In genomic region chr3:21290557-21290956, GRCh38 we compare ENCODE assay signal across 11 cellular contexts.
DNase-seq lines count a peak whose midpoint lies in the region; ATAC-seq, FAIRE-seq and TF ChIP-seq lines count a peak whose summit lies in the region.
"Had no signal": no experiment of that assay in that cellular context is flagged by ENCODE, and none has a peak within 500 bp of the region (broad histone marks: within the 10 kb centered on the region; RNA-seq: fewer than 3 reads in every experiment).

No MANE protein-coding gene starts in this region.

- peaks cover 3% of the 10 kb centered on the region; the same call in 1 of the 2 replicates for H3K9me2 ChIP-seq in GM23338 (ENCODE audit: insufficient read depth)

- ATAC-seq in GM23338 (no peak), HG02884 (IDR thresholded peaks at IDR 0.05; ENCODE audit: unreplicated experiment) (no peak)

- DNase-seq in AG10803 (ENCODE audit: low read depth), result no peak
- DNase-seq in GM23338 (ENCODE audit: low spot score), result peak; percentile 4
- no peak for DNase-seq in kidney epithelial cell (ENCODE audit: low read depth)
- DNase-seq in UCSD-AML1 (lab: John Stamatoyannopoulos, UW; ENCODE audit: unreplicated experiment), result no peak
- no peak for DNase-seq in stimulated activated CD4-positive, alpha-beta T cell treated with anti-CD3 and anti-CD28 coated beads, Interleukin-2, amount 100 ng/mL, for 48 hours
- DNase-seq in urothelium cell line (ENCODE audit: low spot score), result no peak
- DNase-seq: KG1, NCI-H524 treated with DMSO at 0.1 percent for 48 hours had no signal

- H3K36me3 ChIP-seq in GM23338 (ENCODE audit: insufficient read depth) (no peaks in the 10 kb centered on the region), kidney epithelial cell (ENCODE audit: control insufficient read depth, insufficient read depth, low read length) (no peaks in the 10 kb centered on the region)

- H3K27ac ChIP-seq in GM23338 (ENCODE audit: low read depth), result no peak overlapping the region
- no peak overlapping the region for H3K27ac ChIP-seq in VCaP

- H3K4me2 ChIP-seq in GM23338, result no peak overlapping the region

- H3K79me2 ChIP-seq in GM23338 (replicated peaks; ENCODE audit: insufficient read depth), result no peaks in the 10 kb centered on the region

- no peak overlapping the region for H3K4me3 Mint-ChIP-seq in GM23338

- peaks cover 22% of the 10 kb centered on the region for H3K9me3 Mint-ChIP-seq in GM23338

- no peak for FAIRE-seq in urothelium cell line (lab: Jason Lieb, UNC)
- FAIRE-seq: TTC549 had no signal

- no peaks in the 10 kb centered on the region for H3K4me1 Mint-ChIP-seq in GM23338

- no peak overlapping the region for H3K27ac Mint-ChIP-seq in GM23338

- peak; percentile 44 for TF ChIP-seq CTCF in AG10803 (conservative IDR thresholded peaks at IDR 0.05; ENCODE audit: low read length)
- peak; percentile 57 to 67 for TF ChIP-seq CTCF in GM23338 (conservative IDR thresholded peaks at IDR 0.05; ENCODE audit: low read depth in 2 of 2)
- TF ChIP-seq CTCF in VCaP (conservative IDR thresholded peaks at IDR 0.05), result peak; percentile 85
- peak; percentile 51 for TF ChIP-seq CTCF in kidney epithelial cell (IDR thresholded peaks at IDR 0.05; ENCODE audit: insufficient read depth, low read length, poor library complexity, severe bottlenecking)

- H3K4me3 ChIP-seq in AG10803 (ENCODE audit: low read length) (no peak overlapping the region), GM23338 (no peak overlapping the region), kidney epithelial cell (ENCODE audit: low read depth, low read length) (no peak overlapping the region)

- no peaks in the 10 kb centered on the region for H3K27me3 Mint-ChIP-seq in GM23338 (ENCODE audit: insufficient read depth, low read depth, poor library complexity)

- H3K27me3 ChIP-seq in GM23338 (ENCODE audit: insufficient read depth), result no peaks in the 10 kb centered on the region
- H3K27me3 ChIP-seq in kidney epithelial cell (ENCODE audit: control insufficient read depth, insufficient read depth, low read length), result no peaks in the 10 kb centered on the region

- H3F3A ChIP-seq in GM23338 (replicated peaks; ENCODE audit: low read depth), result no peaks in the 10 kb centered on the region

- H3K36me3 Mint-ChIP-seq in GM23338 (ENCODE audit: low read depth), result peaks cover 15% of the 10 kb centered on the region

- H3K4me1 ChIP-seq in GM23338 (ENCODE audit: insufficient read depth), result no peaks in the 10 kb centered on the region

- no peak overlapping the region for H2AFZ ChIP-seq in GM23338

- no peaks in the 10 kb centered on the region for H4K20me1 ChIP-seq in GM23338 (replicated peaks; ENCODE audit: insufficient read depth)

TF ChIP-seq in GM23338, 12 proteins besides CTCF, POLR2A, EP300 and RAD21:
- TF ChIP-seq, protein P1, sequence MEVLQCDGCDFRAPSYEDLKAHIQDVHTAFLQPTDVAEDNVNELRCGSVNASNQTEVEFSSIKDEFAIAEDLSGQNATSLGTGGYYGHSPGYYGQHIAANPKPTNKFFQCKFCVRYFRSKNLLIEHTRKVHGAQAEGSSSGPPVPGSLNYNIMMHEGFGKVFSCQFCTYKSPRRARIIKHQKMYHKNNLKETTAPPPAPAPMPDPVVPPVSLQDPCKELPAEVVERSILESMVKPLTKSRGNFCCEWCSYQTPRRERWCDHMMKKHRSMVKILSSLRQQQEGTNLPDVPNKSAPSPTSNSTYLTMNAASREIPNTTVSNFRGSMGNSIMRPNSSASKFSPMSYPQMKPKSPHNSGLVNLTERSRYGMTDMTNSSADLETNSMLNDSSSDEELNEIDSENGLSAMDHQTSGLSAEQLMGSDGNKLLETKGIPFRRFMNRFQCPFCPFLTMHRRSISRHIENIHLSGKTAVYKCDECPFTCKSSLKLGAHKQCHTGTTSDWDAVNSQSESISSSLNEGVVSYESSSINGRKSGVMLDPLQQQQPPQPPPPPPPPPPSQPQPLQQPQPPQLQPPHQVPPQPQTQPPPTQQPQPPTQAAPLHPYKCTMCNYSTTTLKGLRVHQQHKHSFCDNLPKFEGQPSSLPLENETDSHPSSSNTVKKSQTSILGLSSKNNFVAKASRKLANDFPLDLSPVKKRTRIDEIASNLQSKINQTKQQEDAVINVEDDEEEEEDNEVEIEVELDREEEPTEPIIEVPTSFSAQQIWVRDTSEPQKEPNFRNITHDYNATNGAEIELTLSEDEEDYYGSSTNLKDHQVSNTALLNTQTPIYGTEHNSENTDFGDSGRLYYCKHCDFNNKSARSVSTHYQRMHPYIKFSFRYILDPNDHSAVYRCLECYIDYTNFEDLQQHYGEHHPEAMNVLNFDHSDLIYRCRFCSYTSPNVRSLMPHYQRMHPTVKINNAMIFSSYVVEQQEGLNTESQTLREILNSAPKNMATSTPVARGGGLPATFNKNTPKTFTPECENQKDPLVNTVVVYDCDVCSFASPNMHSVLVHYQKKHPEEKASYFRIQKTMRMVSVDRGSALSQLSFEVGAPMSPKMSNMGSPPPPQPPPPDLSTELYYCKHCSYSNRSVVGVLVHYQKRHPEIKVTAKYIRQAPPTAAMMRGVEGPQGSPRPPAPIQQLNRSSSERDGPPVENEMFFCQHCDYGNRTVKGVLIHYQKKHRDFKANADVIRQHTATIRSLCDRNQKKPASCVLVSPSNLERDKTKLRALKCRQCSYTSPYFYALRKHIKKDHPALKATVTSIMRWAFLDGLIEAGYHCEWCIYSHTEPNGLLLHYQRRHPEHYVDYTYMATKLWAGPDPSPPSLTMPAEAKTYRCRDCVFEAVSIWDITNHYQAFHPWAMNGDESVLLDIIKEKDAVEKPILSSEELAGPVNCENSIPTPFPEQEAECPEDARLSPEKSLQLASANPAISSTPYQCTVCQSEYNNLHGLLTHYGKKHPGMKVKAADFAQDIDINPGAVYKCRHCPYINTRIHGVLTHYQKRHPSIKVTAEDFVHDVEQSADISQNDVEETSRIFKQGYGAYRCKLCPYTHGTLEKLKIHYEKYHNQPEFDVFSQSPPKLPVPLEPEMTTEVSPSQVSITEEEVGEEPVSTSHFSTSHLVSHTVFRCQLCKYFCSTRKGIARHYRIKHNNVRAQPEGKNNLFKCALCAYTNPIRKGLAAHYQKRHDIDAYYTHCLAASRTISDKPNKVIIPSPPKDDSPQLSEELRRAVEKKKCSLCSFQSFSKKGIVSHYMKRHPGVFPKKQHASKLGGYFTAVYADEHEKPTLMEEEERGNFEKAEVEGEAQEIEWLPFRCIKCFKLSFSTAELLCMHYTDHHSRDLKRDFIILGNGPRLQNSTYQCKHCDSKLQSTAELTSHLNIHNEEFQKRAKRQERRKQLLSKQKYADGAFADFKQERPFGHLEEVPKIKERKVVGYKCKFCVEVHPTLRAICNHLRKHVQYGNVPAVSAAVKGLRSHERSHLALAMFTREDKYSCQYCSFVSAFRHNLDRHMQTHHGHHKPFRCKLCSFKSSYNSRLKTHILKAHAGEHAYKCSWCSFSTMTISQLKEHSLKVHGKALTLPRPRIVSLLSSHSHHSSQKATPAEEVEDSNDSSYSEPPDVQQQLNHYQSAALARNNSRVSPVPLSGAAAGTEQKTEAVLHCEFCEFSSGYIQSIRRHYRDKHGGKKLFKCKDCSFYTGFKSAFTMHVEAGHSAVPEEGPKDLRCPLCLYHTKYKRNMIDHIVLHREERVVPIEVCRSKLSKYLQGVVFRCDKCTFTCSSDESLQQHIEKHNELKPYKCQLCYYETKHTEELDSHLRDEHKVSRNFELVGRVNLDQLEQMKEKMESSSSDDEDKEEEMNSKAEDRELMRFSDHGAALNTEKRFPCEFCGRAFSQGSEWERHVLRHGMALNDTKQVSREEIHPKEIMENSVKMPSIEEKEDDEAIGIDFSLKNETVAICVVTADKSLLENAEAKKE (CRISPR knock-in tag; IDR thresholded peaks at IDR 0.05), result no peak
- TF ChIP-seq POLR2AphosphoS5 (IDR thresholded peaks at IDR 0.05; ENCODE audit: low read depth), result no peak
- no peak for TF ChIP-seq JUNB (IDR thresholded peaks at IDR 0.05; ENCODE audit: unreplicated experiment)
- TF ChIP-seq EZH2 (IDR thresholded peaks at IDR 0.05; ENCODE audit: low read depth, unreplicated experiment), result no peak
- no peak for TF ChIP-seq ZNF114 (CRISPR knock-in tag; IDR thresholded peaks at IDR 0.05)
- no peak for TF ChIP-seq NANOG (IDR thresholded peaks at IDR 0.05; ENCODE audit: borderline replicate concordance)
